ENCODE assay signal across 15 cellular contexts in the genomic region with DNA sequence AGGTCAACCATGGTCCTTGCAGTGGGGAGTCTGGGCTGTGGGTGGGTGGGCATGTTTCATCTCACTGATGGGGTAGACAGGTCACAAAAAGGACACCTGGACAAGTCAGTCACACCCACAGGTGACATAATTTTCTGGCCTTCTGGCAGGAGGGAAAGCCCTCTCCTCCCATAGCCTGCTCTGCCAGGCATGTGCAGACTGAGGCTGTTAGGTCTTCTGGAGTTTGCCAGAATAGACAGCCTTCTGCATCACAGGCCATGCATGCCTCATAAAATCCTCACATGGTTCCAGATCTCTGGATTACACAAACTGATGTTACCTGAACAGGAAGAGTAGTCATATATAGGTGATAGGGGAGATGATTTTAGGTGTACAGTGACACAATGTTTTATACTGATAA. TPM values are rescaled to one million over a fixed set of nuclear protein-coding genes. Genes with fewer than 3 reads are reported as not detected.
DNase-seq lines count a peak whose midpoint lies in the region; ATAC-seq and TF ChIP-seq lines count a peak whose summit lies in the region.
"Had no signal": no experiment of that assay in that cellular context is flagged by ENCODE, and none has a peak within 500 bp of the region (broad histone marks: within the 10 kb centered on the region; RNA-seq: fewer than 3 reads in every experiment).

No MANE protein-coding gene starts in this region.

- H3K79me2 ChIP-seq in PC-3 (ENCODE audit: low read length), result peaks cover 47% of the 10 kb centered on the region

- H3K27ac ChIP-seq in PC-3 (ENCODE audit: low read length) (peak overlapping the region; percentile 97), esophagus muscularis mucosa (replicated peaks in 1 of 4) (peak overlapping the region in 3 of 4 donors; percentile 40 to 73 (median 70)), neutrophil (peak overlapping the region; percentile 41), upper lobe of right lung (no peak overlapping the region)

- no peaks in the 10 kb centered on the region for H3K9me2 ChIP-seq in PC-3 (replicated peaks; ENCODE audit: low read length)

- TF ChIP-seq POLR2A in esophagus muscularis mucosa (IDR thresholded peaks at IDR 0.05; ENCODE audit: low read depth), result no peak

- H2AFZ ChIP-seq in PC-3 (ENCODE audit: low read length), result no peak overlapping the region

- H3K9me3 Mint-ChIP-seq in Caco-2 (ENCODE audit: unreplicated experiment), result no peaks in the 10 kb centered on the region
- H3K9me3 Mint-ChIP-seq: activated B cell treated with CpG ODN at 0.5 μM for 24 hours had no signal

- no peaks in the 10 kb centered on the region for H4K20me1 ChIP-seq in PC-3 (ENCODE audit: low read length)

- no peaks in the 10 kb centered on the region for H3K9me3 ChIP-seq in Caco-2
- no peaks in the 10 kb centered on the region for H3K9me3 ChIP-seq in PC-3 (ENCODE audit: low read length)
- peaks cover 0 to 6% (median 0%) of the 10 kb centered on the region in 4 donors for H3K9me3 ChIP-seq in esophagus muscularis mucosa
- H3K9me3 ChIP-seq in neutrophil, result no peaks in the 10 kb centered on the region
- no peaks in the 10 kb centered on the region for H3K9me3 ChIP-seq in upper lobe of right lung

- no peak for TF ChIP-seq CTCF in Caco-2 (IDR thresholded peaks at IDR 0.05; ENCODE audit: insufficient read depth in 1 of 2, low read depth in 1 of 2, low read length in 1 of 2, severe bottlenecking in 1 of 2, unreplicated experiment in 1 of 2)
- no peak for TF ChIP-seq CTCF in PC-3 (conservative IDR thresholded peaks at IDR 0.05; ENCODE audit: low read depth, low read length)
- TF ChIP-seq CTCF in esophagus muscularis mucosa (IDR thresholded peaks at IDR 0.05), result no peak
- no peak for TF ChIP-seq CTCF in neutrophil (IDR thresholded peaks at IDR 0.05)
- TF ChIP-seq CTCF in upper lobe of right lung (IDR thresholded peaks at IDR 0.05), result no peak

- no peaks in the 10 kb centered on the region for H3K27me3 ChIP-seq in Caco-2 (replicated peaks; ENCODE audit: control insufficient read depth, insufficient read depth, low read length)
- no peaks in the 10 kb centered on the region for H3K27me3 ChIP-seq in PC-3 (ENCODE audit: low read length)
- H3K27me3 ChIP-seq in esophagus muscularis mucosa, result no peaks in the 10 kb centered on the region
- H3K27me3 ChIP-seq in neutrophil, result no peaks in the 10 kb centered on the region
- no peaks in the 10 kb centered on the region for H3K27me3 ChIP-seq in upper lobe of right lung

- peak overlapping the region; percentile 3 for H3K27ac Mint-ChIP-seq in Caco-2 (ENCODE audit: unreplicated experiment)
- H3K27ac Mint-ChIP-seq: activated B cell treated with CpG ODN at 0.5 μM for 24 hours had no signal

- H3K4me3 ChIP-seq in Caco-2 (ENCODE audit: low read depth, low read length), result no peak overlapping the region
- H3K4me3 ChIP-seq in PC-3 (ENCODE audit: low read length), result peak overlapping the region; percentile 42; the same call in 1 of the 2 replicates
- H3K4me3 ChIP-seq in esophagus muscularis mucosa, result no peak overlapping the region
- H3K4me3 ChIP-seq in neutrophil (ENCODE audit: low read depth in 1 of 2, low read length in 1 of 2), result no peak overlapping the region
- H3K4me3 ChIP-seq in upper lobe of right lung, result no peak overlapping the region
- H3K4me3 ChIP-seq: skin epidermis had no signal

- no peak for TF ChIP-seq EP300 in esophagus muscularis mucosa (IDR thresholded peaks at IDR 0.05)

- peak overlapping the region; percentile 79 for H3K4me2 ChIP-seq in PC-3 (ENCODE audit: low read length)

- DNase-seq in Caco-2 (no peak), PC-3 (peak; percentile 87), esophagus muscularis mucosa (ENCODE audit: extremely low spot score) (no peak), upper lobe of right lung (no peak)
- DNase-seq: activated B cell treated with CpG ODN at 0.5 μM for 24 hours, GF-D8, NCI-H2081, NCI-H526, RPMI8226, T-helper 2 cell had no signal

- no TSS peak for BruUV-seq in Caco-2 (replicated peaks; lab: Mats Ljungman, UMichigan)
- BruUV-seq in PC-3 (replicated peaks; lab: Mats Ljungman, UMichigan), result no TSS peak

- H3K9ac ChIP-seq in PC-3 (ENCODE audit: low read length), result peak overlapping the region; percentile 65

- CTCF ChIA-PET in Caco-2 (lab: Charles Lee) (no interaction called here), PC-3 (lab: Charles Lee) (no interaction called here)

- no peak overlapping the region for H3K4me3 Mint-ChIP-seq in Caco-2 (ENCODE audit: unreplicated experiment)
- H3K4me3 Mint-ChIP-seq: activated B cell treated with CpG ODN at 0.5 μM for 24 hours had no signal

- H3K4me1 ChIP-seq in Caco-2, result peaks cover 73% of the 10 kb centered on the region
- H3K4me1 ChIP-seq in PC-3 (ENCODE audit: insufficient read depth, low read length), result peaks cover 82% of the 10 kb centered on the region
- H3K4me1 ChIP-seq in esophagus muscularis mucosa, result peaks cover 56 to 78% (median 72%) of the 10 kb centered on the region in 4 donors
- H3K4me1 ChIP-seq in neutrophil (ENCODE audit: control insufficient read depth in 1 of 2, insufficient read depth in 1 of 2, low read depth in 1 of 2, low read length in 1 of 2), result peaks cover 38 to 58% of the 10 kb centered on the region in 2 experiments
- peaks cover 45% of the 10 kb centered on the region for H3K4me1 ChIP-seq in upper lobe of right lung

- POLR2A ChIA-PET in Caco-2 (lab: Charles Lee) (no interaction called here), PC-3 (lab: Charles Lee; ENCODE audit: unreplicated experiment) (no interaction called here)

- H3K27me3 Mint-ChIP-seq in Caco-2 (ENCODE audit: insufficient read depth, unreplicated experiment), result no peaks in the 10 kb centered on the region
- H3K27me3 Mint-ChIP-seq: activated B cell treated with CpG ODN at 0.5 μM for 24 hours had no signal

- H3F3A ChIP-seq in PC-3 (ENCODE audit: low read length, unreplicated experiment), result peaks cover 8% of the 10 kb centered on the region

- H3K36me3 ChIP-seq in Caco-2 (ENCODE audit: control insufficient read depth, insufficient read depth, low read length) (no peaks in the 10 kb centered on the region), PC-3 (ENCODE audit: low read depth, low read length) (no peaks in the 10 kb centered on the region), esophagus muscularis mucosa (no peaks in the 10 kb centered on the region), neutrophil (peaks cover 15% of the 10 kb centered on the region), upper lobe of right lung (no peaks in the 10 kb centered on the region)

- H3K36me3 Mint-ChIP-seq in Caco-2 (ENCODE audit: insufficient read depth, unreplicated experiment), result no peaks in the 10 kb centered on the region

- ATAC-seq in PC-3 (peak; percentile 50), HG03469 (IDR thresholded peaks at IDR 0.05; ENCODE audit: unreplicated experiment) (no peak), GM21576 (IDR thresholded peaks at IDR 0.05; ENCODE audit: unreplicated experiment) (no peak), HG03045 (IDR thresholded peaks at IDR 0.05; ENCODE audit: unreplicated experiment) (no peak), upper lobe of right lung (no peak)

- H3K4me1 Mint-ChIP-seq in Caco-2 (ENCODE audit: low read depth, unreplicated experiment), result peaks cover 60% of the 10 kb centered on the region

- intact Hi-C loops in Caco-2 (cut with micrococcal nuclease; ENCODE audit: unreplicated experiment) (no loop called here), PC-3 (cut with micrococcal nuclease) (no loop called here), esophagus muscularis mucosa (cut with DNase I) (no loop called here), upper lobe of right lung (cut with DNase I) (no loop called here)

RNA-seq across cellular contexts. Expression of gene ARHGAP26, which starts 49.1 kb away (rescaled TPM):
- 74.6 and 79.8 TPM in 2 replicates for total RNA-seq in Caco-2 (2022)
- 6.2 and 11.7 TPM in 2 replicates for total RNA-seq in PC-3 (2014; rRNA removed)
- total RNA-seq in esophagus muscularis mucosa, result 10 to 100 TPM; 22.3 to 40.7 (median 28.2) TPM
- total RNA-seq in upper lobe of right lung, result 35.4 TPM
